18 cellular contexts compared by ENCODE assay signal in genomic region chr12:52798003-52798670, GRCh38. TPM values are rescaled to one million over a fixed set of nuclear protein-coding genes. Genes with fewer than 3 reads are reported as not detected.
DNase-seq lines count a peak whose midpoint lies in the region; ATAC-seq and TF ChIP-seq lines count a peak whose summit lies in the region.
"Had no signal": no experiment of that assay in that cellular context is flagged by ENCODE, and none has a peak within 500 bp of the region (broad histone marks: within the 10 kb centered on the region; RNA-seq: fewer than 3 reads in every experiment).

No MANE protein-coding gene starts in this region.

- H3K9me3 ChIP-seq in PC-3 (ENCODE audit: low read length) (no peaks in the 10 kb centered on the region), smooth muscle cell (replicated peaks; ENCODE audit: low read depth) (no peaks in the 10 kb centered on the region)
- H3K9me3 ChIP-seq: ovary, SK-N-SH, tibial nerve had no signal

- H3K27ac ChIP-seq in PC-3 (ENCODE audit: low read length) (peak overlapping the region; percentile 89), smooth muscle cell (ENCODE audit: low read depth) (no peak overlapping the region)
- H3K27ac ChIP-seq: ovary, skin epidermis, tibial nerve had no signal

- POLR2A ChIA-PET in PC-3 (lab: Charles Lee; ENCODE audit: unreplicated experiment): interaction anchor here (0.7 kb wide), 1 partner anchor 72 kb away, joined by 3 read pairs; no protein-coding TSS in a partner anchor

- H3F3A ChIP-seq in PC-3 (ENCODE audit: low read length, unreplicated experiment) (no peaks in the 10 kb centered on the region), smooth muscle cell (ENCODE audit: low read depth) (no peaks in the 10 kb centered on the region)

- H3K27me3 ChIP-seq in PC-3 (ENCODE audit: low read length): no peaks in the 10 kb centered on the region
- no peaks in the 10 kb centered on the region for H3K27me3 ChIP-seq in smooth muscle cell (ENCODE audit: low read depth)
- H3K27me3 ChIP-seq: ovary, tibial nerve had no signal

- WGBS in smooth muscle cell (ENCODE audit: low lambda C conversion rate): 96% methylated on average over 4 of the region's 4 CpGs

- TF ChIP-seq CTCF in PC-3 (conservative IDR thresholded peaks at IDR 0.05; ENCODE audit: low read depth, low read length) (no peak), epithelial cell of proximal tubule (conservative IDR thresholded peaks at IDR 0.05; ENCODE audit: low read depth, low read length) (no peak), smooth muscle cell (IDR thresholded peaks at IDR 0.05; ENCODE audit: borderline replicate concordance, insufficient read depth, poor library complexity, severe bottlenecking) (no peak)

- BruUV-seq in PC-3 (replicated peaks; lab: Mats Ljungman, UMichigan): no TSS peak

- no peaks in the 10 kb centered on the region for H3K9me2 ChIP-seq in PC-3 (replicated peaks; ENCODE audit: low read length)
- H3K9me2 ChIP-seq: SK-N-SH had no signal

- H3K4me3 ChIP-seq in PC-3 (ENCODE audit: low read length) (no peak overlapping the region), epithelial cell of proximal tubule (ENCODE audit: low read depth, low read length) (no peak overlapping the region), smooth muscle cell (no peak overlapping the region)
- H3K4me3 ChIP-seq: ovary, skin epidermis, tibial nerve had no signal

- H3K36me3 ChIP-seq in PC-3 (ENCODE audit: low read depth, low read length): no peaks in the 10 kb centered on the region
- no peaks in the 10 kb centered on the region for H3K36me3 ChIP-seq in smooth muscle cell (ENCODE audit: low read depth)
- H3K36me3 ChIP-seq: ovary, tibial nerve had no signal

- H3K79me2 ChIP-seq in PC-3 (ENCODE audit: low read length) (no peaks in the 10 kb centered on the region), smooth muscle cell (ENCODE audit: low read depth) (no peaks in the 10 kb centered on the region)

- DNase-seq in GM04504 (ENCODE audit: low read depth): peak; percentile 37
- DNase-seq in PC-3: peak; percentile 86
- peak; percentile 35 for DNase-seq in epithelial cell of proximal tubule (ENCODE audit: low read depth)
- DNase-seq in smooth muscle cell (lab: John Stamatoyannopoulos, UW; ENCODE audit: unreplicated experiment): no peak
- no peak for DNase-seq in epidermal melanocyte (ENCODE audit: insufficient read length, low spot score)
- DNase-seq in stimulated activated CD4-positive, alpha-beta T cell treated with anti-CD3 and anti-CD28 coated beads, Interleukin-4, amount 100 ng/mL, for 1 hour: no peak
- no peak for DNase-seq in activated CD4-positive, alpha-beta T cell treated with anti-CD3 and anti-CD28 coated beads, Interleukin-2, amount 50 U/mL, for 1 hour
- DNase-seq: activated CD4-positive, alpha-beta T cell treated with anti-CD3 and anti-CD28 coated beads, Interleukin-2, amount 10 ng/mL, durations not matched to agents 7 days and 5 days; C1 segment of cervical spinal cord; NCI-H526; ovary; SK-N-SH had no signal

- peak overlapping the region; percentile 47 for H3K9ac ChIP-seq in PC-3 (ENCODE audit: low read length)
- H3K9ac ChIP-seq in smooth muscle cell (ENCODE audit: low read depth): no peak overlapping the region
- H3K9ac ChIP-seq: SK-N-SH had no signal

- no peaks in the 10 kb centered on the region for H4K20me1 ChIP-seq in PC-3 (ENCODE audit: low read length)
- H4K20me1 ChIP-seq in smooth muscle cell (ENCODE audit: low read depth): no peaks in the 10 kb centered on the region

- ATAC-seq in PC-3 (peak; percentile 35), GM19035 (IDR thresholded peaks at IDR 0.05; ENCODE audit: unreplicated experiment) (no peak)
- ATAC-seq: stimulated activated effector memory CD8-positive, alpha-beta T cell treated with anti-CD3 and anti-CD28 coated beads, Interleukin-12 subunit alpha, Interleukin-12 subunit beta, amount 100 ng/mL, for 72 hours had no signal

- CTCF ChIA-PET in PC-3 (lab: Charles Lee): no interaction called here

- H2AFZ ChIP-seq in PC-3 (ENCODE audit: low read length): no peak overlapping the region
- H2AFZ ChIP-seq in smooth muscle cell (ENCODE audit: low read depth): no peak overlapping the region

- H3K4me1 ChIP-seq in PC-3 (ENCODE audit: insufficient read depth, low read length) (peaks cover 69% of the 10 kb centered on the region), smooth muscle cell (ENCODE audit: low read depth) (no peaks in the 10 kb centered on the region)
- H3K4me1 ChIP-seq: tibial nerve had no signal

- intact Hi-C loops in PC-3 (cut with micrococcal nuclease): no loop called here

- H3K4me2 ChIP-seq in PC-3 (ENCODE audit: low read length) (peak overlapping the region; percentile 51), smooth muscle cell (peak overlapping the region; percentile 19)
- H3K4me2 ChIP-seq: SK-N-SH had no signal

RNA-seq across cellular contexts. Expression of gene KRT3, which starts 2.2 kb away (rescaled TPM):
- 0.17 and 0.33 TPM in 2 replicates for total RNA-seq in PC-3 (2014; rRNA removed)
- total RNA-seq in epithelial cell of proximal tubule: 0.06 TPM in 1 of 2 replicates, not detected in the other
- not detected in 2 replicates for total RNA-seq in smooth muscle cell
- not detected in 2 replicates for polyA plus RNA-seq in smooth muscle cell
- total RNA-seq: activated CD4-positive, alpha-beta T cell treated with anti-CD3 and anti-CD28 coated beads, Interleukin-2, amount 10 ng/mL, durations not matched to agents 7 days and 5 days; fibroblast of villous mesenchyme; liver; ovary; tibial nerve had no signal
- polyA plus RNA-seq: liver, ovary, SK-N-SH had no signal

RNA-seq across cellular contexts. Expression of gene KRT4, which starts 15.8 kb away (rescaled TPM):
- total RNA-seq in PC-3 (2014; rRNA removed) (20.7 and 23.0 TPM in 2 replicates), epithelial cell of proximal tubule (not detected in 2 replicates), smooth muscle cell (0.45 TPM in 1 of 2 replicates, not detected in the other)
- polyA plus RNA-seq in smooth muscle cell: not detected in 2 replicates
- total RNA-seq: activated CD4-positive, alpha-beta T cell treated with anti-CD3 and anti-CD28 coated beads, Interleukin-2, amount 10 ng/mL, durations not matched to agents 7 days and 5 days; fibroblast of villous mesenchyme; tibial nerve had no signal
- polyA plus RNA-seq: ovary, SK-N-SH had no signal

RNA-seq across cellular contexts. Expression of gene KRT76, which starts 21.0 kb away (rescaled TPM):
- not detected in 2 replicates for total RNA-seq in PC-3 (2014; rRNA removed)
- not detected in 2 replicates for total RNA-seq in epithelial cell of proximal tubule
- total RNA-seq in smooth muscle cell: not detected in 2 replicates
- not detected in 2 replicates for polyA plus RNA-seq in smooth muscle cell
- total RNA-seq: activated CD4-positive, alpha-beta T cell treated with anti-CD3 and anti-CD28 coated beads, Interleukin-2, amount 10 ng/mL, durations not matched to agents 7 days and 5 days; fibroblast of villous mesenchyme; liver; ovary; tibial nerve had no signal
- polyA plus RNA-seq: liver, ovary, SK-N-SH had no signal

RNA-seq across cellular contexts. Expression of gene KRT79, which starts 36.0 kb away (rescaled TPM):
- total RNA-seq in PC-3 (2014; rRNA removed) (0.46 TPM in 1 of 2 replicates, not detected in the other), epithelial cell of proximal tubule (0.07 TPM in 1 of 2 replicates, not detected in the other), smooth muscle cell (0.85 and 3.4 TPM in 2 replicates)
- polyA plus RNA-seq in smooth muscle cell: 4.1 and 5.5 TPM in 2 replicates
- total RNA-seq: activated CD4-positive, alpha-beta T cell treated with anti-CD3 and anti-CD28 coated beads, Interleukin-2, amount 10 ng/mL, durations not matched to agents 7 days and 5 days; fibroblast of villous mesenchyme; liver; ovary had no signal
- polyA plus RNA-seq: liver, ovary, SK-N-SH had no signal

RNA-seq across cellular contexts. Expression of gene KRT78, which starts 50.7 kb away (rescaled TPM):
- 0.12 and 0.15 TPM in 2 replicates for total RNA-seq in PC-3 (2014; rRNA removed)
- not detected in 2 replicates for total RNA-seq in epithelial cell of proximal tubule
- 1.2 and 2.7 TPM in 2 replicates for total RNA-seq in smooth muscle cell
- 1.6 TPM in 1 of 2 replicates, not detected in the other for polyA plus RNA-seq in smooth muscle cell
- total RNA-seq: activated CD4-positive, alpha-beta T cell treated with anti-CD3 and anti-CD28 coated beads, Interleukin-2, amount 10 ng/mL, durations not matched to agents 7 days and 5 days; fibroblast of villous mesenchyme; liver had no signal
- polyA plus RNA-seq: ovary, SK-N-SH had no signal

Comparison
In these comparisons a context has a peak if more than half of its experiments do, and no peak if none do; other contexts are left out.
1. DNase-seq: peak in GM04504 (single experiment), PC-3 (single experiment) and epithelial cell of proximal tubule (single experiment); none in smooth muscle cell (single experiment), epidermal melanocyte (single experiment), stimulated activated CD4-positive, alpha-beta T cell treated with anti-CD3 and anti-CD28 coated beads, Interleukin-4, amount 100 ng/mL, for 1 hour (single experiment) and activated CD4-positive, alpha-beta T cell treated with anti-CD3 and anti-CD28 coated beads, Interleukin-2, amount 50 U/mL, for 1 hour (single experiment).
2. RNA of gene KRT4, which starts 15.8 kb away (total RNA-seq): 20.7 to 23.0 TPM in PC-3; not detected in epithelial cell of proximal tubule and 0.45 TPM in smooth muscle cell; every median in the first group is over 10 times any median in the second.